ENCODE assay signal across 10 cellular contexts in genomic region chr3:98545940-98546339, GRCh38. TPM values are rescaled to one million over a fixed set of nuclear protein-coding genes. Genes with fewer than 3 reads are reported as not detected.
A peak's percentile ranks its signal among the peaks of the same experiment; 100 is the strongest.
DNase-seq lines count a peak whose midpoint lies in the region; ATAC-seq and FAIRE-seq lines count a peak whose summit lies in the region.
"Had no signal": no experiment of that assay in that cellular context is flagged by ENCODE, and none has a peak within 500 bp of the region (broad histone marks: within the 10 kb centered on the region; RNA-seq: fewer than 3 reads in every experiment).

No MANE protein-coding gene starts in this region.

- H3K36me3 ChIP-seq in aorta (ENCODE audit: control insufficient read depth in 1 of 2, insufficient read depth in 2 of 2, low read length in 1 of 2) = no peaks in the 10 kb centered on the region
- H3K36me3 ChIP-seq: cardiac muscle cell had no signal

- H3K4me1 ChIP-seq in aorta (ENCODE audit: control insufficient read depth in 1 of 2, insufficient read depth in 2 of 2, low read length in 2 of 2) = no peaks in the 10 kb centered on the region

- intact Hi-C loops in aorta (cut with DNase I) (no loop called here), Right ventricle myocardium superior (cut with DNase I) (no loop called here)

- DNase-seq in GM18507 (ENCODE audit: extremely low spot score, insufficient read length, low read depth) (no peak), NAMALWA (ENCODE audit: low spot score) (no peak), aorta (no peak), Right ventricle myocardium superior (no peak), SHP77 treated with DMSO at 0.1 percent for 48 hours (lab: John Stamatoyannopoulos, UW) (no peak)
- no peak for DNase-seq in activated naive CD4-positive, alpha-beta T cell treated with anti-CD3 and anti-CD28 coated beads, Interleukin-2, amount 50 U/mL, for 72 hours (ENCODE audit: low spot score in 2 of 2)
- DNase-seq: NCI-H446 treated with DMSO at 0.1 percent for 48 hours had no signal

- no peaks in the 10 kb centered on the region for H3K9me3 Mint-ChIP-seq in activated naive CD4-positive, alpha-beta T cell treated with anti-CD3 and anti-CD28 coated beads, Interleukin-2, amount 50 U/mL, for 72 hours

- no peak overlapping the region for H3K27ac ChIP-seq in aorta (ENCODE audit: low read depth in 1 of 2, low read length in 2 of 2)
- H3K27ac ChIP-seq: cardiac muscle cell had no signal

- peak overlapping the region; percentile 88 to 91 for H3K27ac Mint-ChIP-seq in activated naive CD4-positive, alpha-beta T cell treated with anti-CD3 and anti-CD28 coated beads, Interleukin-2, amount 50 U/mL, for 72 hours

- peak; percentile 40 for ATAC-seq in GM19463 (IDR thresholded peaks at IDR 0.05; ENCODE audit: unreplicated experiment)
- ATAC-seq in HG03139 (IDR thresholded peaks at IDR 0.05; ENCODE audit: unreplicated experiment) = peak; percentile 44
- peak; percentile 92 to 95 for ATAC-seq in activated naive CD4-positive, alpha-beta T cell treated with anti-CD3 and anti-CD28 coated beads, Interleukin-2, amount 50 U/mL, for 72 hours
- no peak for ATAC-seq in aorta (ENCODE audit: low FRiP score)
- no peak for ATAC-seq in Right ventricle myocardium superior (ENCODE audit: poor library complexity)

- H3K36me3 Mint-ChIP-seq in activated naive CD4-positive, alpha-beta T cell treated with anti-CD3 and anti-CD28 coated beads, Interleukin-2, amount 50 U/mL, for 72 hours = peaks cover under 1 to 21% of the 10 kb centered on the region in 2 donors

- H3K9me3 ChIP-seq in aorta (ENCODE audit: control insufficient read depth, low read length) = no peaks in the 10 kb centered on the region

- 78% methylated on average over 5 of the region's 5 CpGs for WGBS in aorta, 2 donors

- H3K4me3 ChIP-seq in aorta (ENCODE audit: low read length in 2 of 2) = no peak overlapping the region
- H3K4me3 ChIP-seq: cardiac muscle cell had no signal

- peak; percentile 85 for FAIRE-seq in GM18507 (lab: Jason Lieb, UNC)

- H3K27me3 ChIP-seq in aorta (ENCODE audit: control insufficient read depth in 1 of 2, insufficient read depth in 2 of 2, low read length in 1 of 2) = peaks cover 0 to 1% of the 10 kb centered on the region in 2 donors
- H3K27me3 ChIP-seq: cardiac muscle cell had no signal

RNA-seq across cellular contexts. Expression of gene GPR15, which starts 14.2 kb away (rescaled TPM):
- 1 to 10 TPM in 1 of 2 donors, under 1 TPM in 1; 0.91 to 1.5 TPM for total RNA-seq in activated naive CD4-positive, alpha-beta T cell treated with anti-CD3 and anti-CD28 coated beads, Interleukin-2, amount 50 U/mL, for 72 hours
- total RNA-seq in aorta (not detected), Right ventricle myocardium superior (not detected)
- polyA plus RNA-seq in aorta = not detected
- total RNA-seq: cardiac muscle cell had no signal
- polyA plus RNA-seq: cardiac muscle cell had no signal

RNA-seq across cellular contexts. Expression of gene CLDND1, which starts 23.2 kb away (rescaled TPM):
- total RNA-seq in activated naive CD4-positive, alpha-beta T cell treated with anti-CD3 and anti-CD28 coated beads, Interleukin-2, amount 50 U/mL, for 72 hours = 100 to 1,000 TPM; 161 to 559 TPM
- total RNA-seq in aorta (100 to 1,000 TPM; 114 to 132 TPM), Right ventricle myocardium superior (72.5 TPM)
- 100 to 1,000 TPM; 106 to 112 TPM for polyA plus RNA-seq in aorta

RNA-seq across cellular contexts. Expression of gene CPOX, which starts 47.5 kb away (rescaled TPM):
- total RNA-seq in activated naive CD4-positive, alpha-beta T cell treated with anti-CD3 and anti-CD28 coated beads, Interleukin-2, amount 50 U/mL, for 72 hours = 10 to 100 TPM; 39.4 to 47.0 TPM
- total RNA-seq in aorta = 10 to 100 TPM; 10.8 to 19.4 TPM
- 10 to 100 TPM in 1 of 2 donors, 1 to 10 TPM in 1; 9.5 to 14.9 TPM for polyA plus RNA-seq in aorta
- 11.5 TPM for total RNA-seq in Right ventricle myocardium superior

RNA-seq across cellular contexts. Expression of gene OR5K2, which starts 48.5 kb away (rescaled TPM):
- not detected for total RNA-seq in activated naive CD4-positive, alpha-beta T cell treated with anti-CD3 and anti-CD28 coated beads, Interleukin-2, amount 50 U/mL, for 72 hours
- total RNA-seq in aorta (not detected), Right ventricle myocardium superior (not detected)
- polyA plus RNA-seq in aorta = not detected
- total RNA-seq: cardiac muscle cell had no signal
- polyA plus RNA-seq: cardiac muscle cell had no signal

Comparison
In these comparisons a context has a peak if more than half of its experiments do, and no peak if none do; other contexts are left out.
1. ATAC-seq: peak in GM19463 (single experiment), HG03139 (single experiment) and activated naive CD4-positive, alpha-beta T cell treated with anti-CD3 and anti-CD28 coated beads, Interleukin-2, amount 50 U/mL, for 72 hours (2 of 2); none in aorta (single experiment) and Right ventricle myocardium superior (single experiment).